ENCODE assay signal across 8 cellular contexts in genomic region chr17:1111599-1112443, GRCh38.
A peak's percentile ranks its signal among the peaks of the same experiment; 100 is the strongest.
DNase-seq lines count a peak whose midpoint lies in the region; ATAC-seq and TF ChIP-seq lines count a peak whose summit lies in the region.

No MANE protein-coding gene starts in this region.

- no peak overlapping the region for H3K4me2 ChIP-seq in OCI-LY7 (ENCODE audit: low read length)

- H3K79me2 ChIP-seq in ACC112 (ENCODE audit: control insufficient read depth, insufficient read depth, low read length, unreplicated experiment) (peaks cover 19% of the 10 kb centered on the region), OCI-LY7 (ENCODE audit: insufficient read depth, low read depth, low read length) (no peaks in the 10 kb centered on the region)

- H3K27ac Mint-ChIP-seq in activated naive CD8-positive, alpha-beta T cell treated with anti-CD3 and anti-CD28 coated beads, Interleukin-2, amount 50 U/mL, for 24 hours, result peak overlapping the region; percentile 76

- H3K36me3 Mint-ChIP-seq in activated naive CD8-positive, alpha-beta T cell treated with anti-CD3 and anti-CD28 coated beads, Interleukin-2, amount 50 U/mL, for 24 hours (ENCODE audit: low read depth), result no peaks in the 10 kb centered on the region

- no peaks in the 10 kb centered on the region for H3K27me3 Mint-ChIP-seq in activated naive CD8-positive, alpha-beta T cell treated with anti-CD3 and anti-CD28 coated beads, Interleukin-2, amount 50 U/mL, for 24 hours

- BruUV-seq in OCI-LY7 (replicated peaks; lab: Mats Ljungman, UMichigan), result no TSS peak

- H3K4me3 ChIP-seq in ACC112 (ENCODE audit: low read depth, low read length) (no peak overlapping the region), mucosa of rectum (ENCODE audit: low read length in 2 of 2) (peak overlapping the region in 1 of 2 donors; percentile 57), OCI-LY7 (ENCODE audit: low read depth, low read length, poor library complexity, severe bottlenecking) (no peak overlapping the region)

- peaks cover 48% of the 10 kb centered on the region for H3K4me1 Mint-ChIP-seq in activated naive CD8-positive, alpha-beta T cell treated with anti-CD3 and anti-CD28 coated beads, Interleukin-2, amount 50 U/mL, for 24 hours

- POLR2A ChIA-PET in OCI-LY7 (lab: Charles Lee), result interaction anchor here (0.6 kb wide), 1 partner anchor 312 kb away, joined by 4 read pairs; no protein-coding TSS in a partner anchor

- H2AFZ ChIP-seq in ACC112 (ENCODE audit: low read length, unreplicated experiment) (peak overlapping the region; percentile 43), OCI-LY7 (ENCODE audit: low read length) (no peak overlapping the region)

- ATAC-seq in activated naive CD8-positive, alpha-beta T cell treated with anti-CD3 and anti-CD28 coated beads, Interleukin-2, amount 50 U/mL, for 24 hours, result no peak
- ATAC-seq in HG02885 (IDR thresholded peaks at IDR 0.05; ENCODE audit: poor library complexity, unreplicated experiment), result no peak

- intact Hi-C loops in OCI-LY7 (cut with micrococcal nuclease; ENCODE audit: unreplicated experiment), result no loop called here

- peak overlapping the region; percentile 83 to 89 for H3K9ac ChIP-seq in mucosa of rectum (ENCODE audit: low read depth in 1 of 2, low read length in 2 of 2)

- no peaks in the 10 kb centered on the region for H3K9me3 Mint-ChIP-seq in activated naive CD8-positive, alpha-beta T cell treated with anti-CD3 and anti-CD28 coated beads, Interleukin-2, amount 50 U/mL, for 24 hours

- CTCF ChIA-PET in OCI-LY7 (lab: Charles Lee; ENCODE audit: unreplicated experiment), result no interaction called here

- H3K27me3 ChIP-seq in ACC112 (ENCODE audit: insufficient read depth, low read length) (no peaks in the 10 kb centered on the region), mucosa of rectum (ENCODE audit: control insufficient read depth in 2 of 2, insufficient read depth in 2 of 2, low read length in 2 of 2) (no peaks in the 10 kb centered on the region)

- TF ChIP-seq RAD21 in Ishikawa (IDR thresholded peaks at IDR 0.05; ENCODE audit: low read depth), result no peak

- no peaks in the 10 kb centered on the region for H3K9me2 ChIP-seq in OCI-LY7 (ENCODE audit: insufficient read depth, low read length)

- H3K36me3 ChIP-seq in ACC112 (ENCODE audit: insufficient read depth, low read length) (no peaks in the 10 kb centered on the region), mucosa of rectum (ENCODE audit: control insufficient read depth in 2 of 2, insufficient read depth in 2 of 2, low read length in 2 of 2) (peaks cover 0 to 3% of the 10 kb centered on the region in 2 donors), OCI-LY7 (ENCODE audit: insufficient read depth, low read length) (peaks cover 5% of the 10 kb centered on the region; the same call in 1 of the 2 replicates)

- DNase-seq in activated naive CD8-positive, alpha-beta T cell treated with anti-CD3 and anti-CD28 coated beads, Interleukin-2, amount 50 U/mL, for 24 hours, result no peak
- DNase-seq in GOT3 (lab: John Stamatoyannopoulos, UW) (no peak), cerebellar cortex (ENCODE audit: low spot score) (no peak), OCI-LY7 (ENCODE audit: low spot score) (no peak)

- H4K20me1 ChIP-seq in OCI-LY7 (ENCODE audit: insufficient read depth, low read length), result no peaks in the 10 kb centered on the region

- no peak for TF ChIP-seq CTCF in OCI-LY7 (conservative IDR thresholded peaks at IDR 0.05; ENCODE audit: low read length)

- H3K9me3 ChIP-seq in mucosa of rectum (ENCODE audit: control insufficient read depth in 2 of 2, low read length in 2 of 2) (no peaks in the 10 kb centered on the region), OCI-LY7 (ENCODE audit: low read length) (no peaks in the 10 kb centered on the region)

- H3K4me1 ChIP-seq in ACC112 (ENCODE audit: control insufficient read depth, insufficient read depth, low read length, unreplicated experiment) (peaks cover 42% of the 10 kb centered on the region), mucosa of rectum (ENCODE audit: control insufficient read depth in 2 of 2, insufficient read depth in 2 of 2, low read length in 2 of 2) (peaks cover 62 to 69% of the 10 kb centered on the region in 2 donors), OCI-LY7 (ENCODE audit: insufficient read depth, low read length, poor library complexity, severe bottlenecking) (peaks cover 30% of the 10 kb centered on the region)

- peak overlapping the region; percentile 48 for H3K4me3 Mint-ChIP-seq in activated naive CD8-positive, alpha-beta T cell treated with anti-CD3 and anti-CD28 coated beads, Interleukin-2, amount 50 U/mL, for 24 hours

- TF ChIP-seq EP300 in Ishikawa (IDR thresholded peaks at IDR 0.05; ENCODE audit: borderline replicate concordance), result no peak

- H3K27ac ChIP-seq in ACC112 (ENCODE audit: low read depth, low read length), result peak overlapping the region; percentile 94
- H3K27ac ChIP-seq in mucosa of rectum (ENCODE audit: low read depth in 2 of 2, low read length in 2 of 2), result peak overlapping the region; percentile 96 to 97
- no peak overlapping the region for H3K27ac ChIP-seq in OCI-LY7 (ENCODE audit: low read depth, low read length, poor library complexity, severe bottlenecking)

TF ChIP-seq in Ishikawa, 13 proteins besides CTCF, POLR2A, EP300 and RAD21:
- TF ChIP-seq TEAD4 (IDR thresholded peaks at IDR 0.05), result no peak
- TF ChIP-seq NFIC (IDR thresholded peaks at IDR 0.05), result 0 out of 2 replicates have a peak, but pooled peaks have one; percentile 2
- TF ChIP-seq FOXM1 (IDR thresholded peaks at IDR 0.05; ENCODE audit: borderline replicate concordance, low read depth), result no peak
